In genomic region chr15:65303687-65304392, GRCh38 we compare ENCODE assay signal across 8 cellular contexts. TPM values are rescaled to one million over a fixed set of nuclear protein-coding genes. Genes with fewer than 3 reads are reported as not detected.
DNase-seq lines count a peak whose midpoint lies in the region; ATAC-seq, FAIRE-seq and TF ChIP-seq lines count a peak whose summit lies in the region.

No MANE protein-coding gene starts in this region.

- no peaks in the 10 kb centered on the region for H3K36me3 Mint-ChIP-seq in activated naive CD4-positive, alpha-beta T cell treated with anti-CD3 and anti-CD28 coated beads, Interleukin-2, amount 50 U/mL, for 24 hours

- in situ Hi-C loops in GM13976 (cut with MboI; ENCODE audit: low sequenced_read_pairs, unreplicated experiment): no loop called here

- no peaks in the 10 kb centered on the region for H3K27me3 ChIP-seq in PC-3 (ENCODE audit: low read length)
- H3K27me3 ChIP-seq in cardiac muscle cell: no peaks in the 10 kb centered on the region
- no peaks in the 10 kb centered on the region for H3K27me3 ChIP-seq in pancreas

- CTCF ChIA-PET in PC-3 (lab: Charles Lee): no interaction called here

- no peaks in the 10 kb centered on the region for H4K20me1 ChIP-seq in PC-3 (ENCODE audit: low read length)

- peak overlapping the region; percentile 99 for H3K27ac Mint-ChIP-seq in activated naive CD4-positive, alpha-beta T cell treated with anti-CD3 and anti-CD28 coated beads, Interleukin-2, amount 50 U/mL, for 24 hours

- BruUV-seq in PC-3 (replicated peaks; lab: Mats Ljungman, UMichigan): TSS peak; percentile 67

- H3K9me3 ChIP-seq in PC-3 (ENCODE audit: low read length) (no peaks in the 10 kb centered on the region), cardiac muscle cell (ENCODE audit: low read depth) (no peaks in the 10 kb centered on the region), pancreas (no peaks in the 10 kb centered on the region)

- intact Hi-C loops in PC-3 (cut with micrococcal nuclease) (loop anchor here (1.0 to 2.0 kb wide), 2 partner anchors 8 to 119 kb away; partner anchors contain the start of genes CLPX and RNU5A-1), pancreas (cut with DNase I) (no loop called here)

- peak overlapping the region; percentile 99 for H3K4me3 Mint-ChIP-seq in activated naive CD4-positive, alpha-beta T cell treated with anti-CD3 and anti-CD28 coated beads, Interleukin-2, amount 50 U/mL, for 24 hours

- H3K36me3 ChIP-seq in PC-3 (ENCODE audit: low read depth, low read length) (no peaks in the 10 kb centered on the region), cardiac muscle cell (no peaks in the 10 kb centered on the region), pancreas (no peaks in the 10 kb centered on the region)

- no peak for FAIRE-seq in pancreas (lab: Jason Lieb, UNC)

- H3K27me3 Mint-ChIP-seq in activated naive CD4-positive, alpha-beta T cell treated with anti-CD3 and anti-CD28 coated beads, Interleukin-2, amount 50 U/mL, for 24 hours: no peaks in the 10 kb centered on the region

- peak; percentile 68 for DNase-seq in PC-3
- peak; percentile 55 to 70 for DNase-seq in cardiac muscle cell (ENCODE audit: low read depth in 1 of 2, low spot score in 1 of 2)
- peak in 5 of 6 donors; percentile 60 to 85 (median 65) for DNase-seq in pancreas
- DNase-seq in GM13976 (ENCODE audit: low spot score): no peak

- H3K4me1 ChIP-seq in PC-3 (ENCODE audit: insufficient read depth, low read length): no peaks in the 10 kb centered on the region; the same call in 1 of the 2 replicates
- no peaks in the 10 kb centered on the region for H3K4me1 ChIP-seq in cardiac muscle cell (ENCODE audit: low read depth)
- peaks cover 4 to 6% (median 5%) of the 10 kb centered on the region in 3 donors for H3K4me1 ChIP-seq in pancreas

- H2AFZ ChIP-seq in PC-3 (ENCODE audit: low read length): peak overlapping the region; percentile 96

- peak overlapping the region; percentile 94 for H3K4me2 ChIP-seq in PC-3 (ENCODE audit: low read length)

- H3K79me2 ChIP-seq in PC-3 (ENCODE audit: low read length): no peaks in the 10 kb centered on the region

- POLR2A ChIA-PET in PC-3 (lab: Charles Lee; ENCODE audit: unreplicated experiment): interaction anchor here (1.0 kb wide), 1 partner anchor 17 kb away, joined by 5 read pairs; the partner anchor contains the start of gene PARP16

- H3K4me1 Mint-ChIP-seq in activated naive CD4-positive, alpha-beta T cell treated with anti-CD3 and anti-CD28 coated beads, Interleukin-2, amount 50 U/mL, for 24 hours: peaks cover 41% of the 10 kb centered on the region

- H3F3A ChIP-seq in PC-3 (ENCODE audit: low read length, unreplicated experiment): peaks cover 4% of the 10 kb centered on the region

- no peaks in the 10 kb centered on the region for H3K9me2 ChIP-seq in PC-3 (replicated peaks; ENCODE audit: low read length)

- TF ChIP-seq CTCF in PC-3 (conservative IDR thresholded peaks at IDR 0.05; ENCODE audit: low read depth, low read length) (peak; percentile 86), cardiac muscle cell (IDR thresholded peaks at IDR 0.05; ENCODE audit: low read depth, low read length) (peak; percentile 96), pancreas (IDR thresholded peaks at IDR 0.05) (no peak), GM13976 (IDR thresholded peaks at IDR 0.05; ENCODE audit: borderline replicate concordance, control extremely low read depth, extremely low read depth, insufficient read depth, missing control alignments) (no peak)

- peak overlapping the region; percentile 70 for H3K4me3 ChIP-seq in PC-3 (ENCODE audit: low read length)
- peak overlapping the region; percentile 7 for H3K4me3 ChIP-seq in cardiac muscle cell
- peak overlapping the region; percentile 6 to 45 (median 31) for H3K4me3 ChIP-seq in pancreas

- ATAC-seq in GM18502 (IDR thresholded peaks at IDR 0.05; ENCODE audit: poor library complexity, unreplicated experiment) (peak; percentile 11), HG03378 (IDR thresholded peaks at IDR 0.05; ENCODE audit: unreplicated experiment) (peak; percentile 1), PC-3 (peak; percentile 29; the same call in 1 of the 2 replicates), pancreas (peak; percentile 61 to 77 (median 72)), HG03139 (IDR thresholded peaks at IDR 0.05; ENCODE audit: unreplicated experiment) (no peak)

- WGBS in pancreas, 2 donors: 1% methylated on average over 25 of the region's 25 CpGs

- H3K27ac ChIP-seq in PC-3 (ENCODE audit: low read length) (peak overlapping the region; percentile 87), cardiac muscle cell (peak overlapping the region; percentile 97), pancreas (peak overlapping the region; percentile 85 to 96 (median 92))

- no peaks in the 10 kb centered on the region for H3K9me3 Mint-ChIP-seq in activated naive CD4-positive, alpha-beta T cell treated with anti-CD3 and anti-CD28 coated beads, Interleukin-2, amount 50 U/mL, for 24 hours

- peak overlapping the region; percentile 76 for H3K9ac ChIP-seq in PC-3 (ENCODE audit: low read length)

RNA-seq across cellular contexts. Expression of gene RNU5B-1, which starts 0.6 kb away (rescaled TPM):
- total RNA-seq in PC-3 (2014; rRNA removed) (not detected in 2 replicates), cardiac muscle cell (not detected in 2 replicates), pancreas (10 to 100 TPM in 3 of 6 donors, not detected in 3; 10.5 to 21.8 (median 21.6) TPM)
- polyA plus RNA-seq in cardiac muscle cell (not detected in 2 replicates), pancreas (not detected)

RNA-seq across cellular contexts. Expression of gene RNU5A-1, which starts 8.0 kb away (rescaled TPM):
- not detected in 2 replicates for total RNA-seq in PC-3 (2014; rRNA removed)
- total RNA-seq in cardiac muscle cell: not detected in 2 replicates
- not detected in 2 replicates for polyA plus RNA-seq in cardiac muscle cell
- not detected for total RNA-seq in pancreas
- polyA plus RNA-seq in pancreas: not detected

RNA-seq across cellular contexts. Expression of gene PARP16, which starts 17.2 kb away (rescaled TPM):
- total RNA-seq in PC-3 (2014; rRNA removed): 6.4 and 11.0 TPM in 2 replicates
- total RNA-seq in cardiac muscle cell: 13.3 and 14.2 TPM in 2 replicates
- 16.9 and 24.4 TPM in 2 replicates for polyA plus RNA-seq in cardiac muscle cell
- total RNA-seq in pancreas: 1 to 10 TPM; 3.8 to 7.5 (median 5.7) TPM
- 1 to 10 TPM; 3.1 to 5.5 TPM for polyA plus RNA-seq in pancreas

Comparison
In these comparisons a context has a peak if more than half of its experiments do, and no peak if none do; other contexts are left out.
1. H3K4me3 ChIP-seq: peak in every context shown above with its lines; median percentile 70 in PC-3; 31 in pancreas; 7 in cardiac muscle cell.
2. CTCF ChIP-seq: peak in PC-3 (single experiment) and cardiac muscle cell (single experiment); none in pancreas (0 of 4) and GM13976 (single experiment).
3. Peak in every context shown above with its lines, with median percentiles within 50 percentile points of each other: H3K27ac ChIP-seq.